ENCODE assay signal across 23 cellular contexts in genomic region chr16:70390774-70391173, GRCh38. TPM values are rescaled to one million over a fixed set of nuclear protein-coding genes. Genes with fewer than 3 reads are reported as not detected.
DNase-seq lines count a peak whose midpoint lies in the region; ATAC-seq and TF ChIP-seq lines count a peak whose summit lies in the region.
"Had no signal": no experiment of that assay in that cellular context is flagged by ENCODE, and none has a peak within 500 bp of the region (broad histone marks: within the 10 kb centered on the region; RNA-seq: fewer than 3 reads in every experiment).

No MANE protein-coding gene starts in this region.

- H3K4me3 Mint-ChIP-seq in activated CD4-positive, alpha-beta T cell treated with anti-CD3 and anti-CD28 coated beads, Interleukin-2, amount 10 ng/mL, durations not matched to agents 7 days and 5 days: no peak overlapping the region
- H3K4me3 Mint-ChIP-seq: activated CD4-positive, alpha-beta T cell treated with anti-CD3 and anti-CD28 coated beads for 36 hours; activated T-cell treated with anti-CD3 and anti-CD28 coated beads, Interleukin-2, amount 50 U/mL, for 4 hours had no signal

- intact Hi-C loops in psoas muscle (cut with DNase I): loop anchor here (5.0 kb wide), 4 partner anchors 37 to 257 kb away; partner anchors contain the start of gene IL34 (in 1 of the 2)

- H3K27ac ChIP-seq in HEK293 (ENCODE audit: extremely low read depth, low read depth, low read length) (no peak overlapping the region), WERI-Rb-1 (peak overlapping the region; percentile 71), foreskin keratinocyte (no peak overlapping the region), psoas muscle (peak overlapping the region; percentile 80)
- H3K27ac ChIP-seq: adrenal gland, colonic mucosa, SJSA1, testis had no signal

- no peak for TF ChIP-seq CTCF in HEK293 (tag by site-specific recombination; IDR thresholded peaks at IDR 0.05)
- TF ChIP-seq CTCF in WERI-Rb-1 (IDR thresholded peaks at IDR 0.05; ENCODE audit: low read depth, low read length): no peak
- no peak for TF ChIP-seq CTCF in foreskin keratinocyte (conservative IDR thresholded peaks at IDR 0.05)
- no peak for TF ChIP-seq CTCF in psoas muscle (IDR thresholded peaks at IDR 0.05)

- 94 to 95% (median 94%) methylated on average over 5 of the region's 5 CpGs for WGBS in psoas muscle, 3 donors

- no peak overlapping the region for H3K27ac Mint-ChIP-seq in activated CD4-positive, alpha-beta T cell treated with anti-CD3 and anti-CD28 coated beads, Interleukin-2, amount 10 ng/mL, durations not matched to agents 7 days and 5 days
- H3K27ac Mint-ChIP-seq: activated CD4-positive, alpha-beta T cell treated with anti-CD3 and anti-CD28 coated beads for 36 hours had no signal

- CTCF ChIA-PET in HEK293 (lab: Yijun Ruan, JAX): no interaction called here
- CTCF ChIA-PET in activated CD4-positive, alpha-beta T cell treated with anti-CD3 and anti-CD28 coated beads, Interleukin-2, amount 10 ng/mL, durations not matched to agents 7 days and 5 days (lab: Charles Lee): interaction anchor here (1.8 kb wide), 1 partner anchor 11 kb away, joined by 6 read pairs; no protein-coding TSS in a partner anchor

- no peak for DNase-seq in WERI-Rb-1
- peak; percentile 41 to 56 for DNase-seq in foreskin keratinocyte
- DNase-seq in psoas muscle: no peak
- no peak for DNase-seq in activated CD4-positive, alpha-beta T cell treated with anti-CD3 and anti-CD28 coated beads, Interleukin-2, amount 10 ng/mL, durations not matched to agents 7 days and 5 days
- DNase-seq: activated CD4-positive, alpha-beta T cell treated with anti-CD3 and anti-CD28 coated beads for 36 hours; activated T-cell treated with anti-CD3 and anti-CD28 coated beads, Interleukin-2, amount 50 U/mL, for 4 hours; adrenal gland; colonic mucosa; DND-41; H7; mesenchymal stem cell; NCI-H510A; nucleus accumbens; retina; stimulated activated CD4-positive, alpha-beta T cell treated with anti-CD3 and anti-CD28 coated beads, Interleukin-2, amount 100 ng/mL, for 24 hours; T-helper 1 cell; testis had no signal

- H3K36me3 ChIP-seq in HEK293 (ENCODE audit: control insufficient read depth in 2 of 2, insufficient read depth in 1 of 2, low read length in 2 of 2): peaks cover 0 to 55% of the 10 kb centered on the region in 2 experiments; a peak in 2 of 3 replicates
- peaks cover 82% of the 10 kb centered on the region for H3K36me3 ChIP-seq in WERI-Rb-1
- peaks cover 0 to 27% of the 10 kb centered on the region in 2 donors for H3K36me3 ChIP-seq in psoas muscle (ENCODE audit: insufficient read depth in 1 of 2, low read depth in 1 of 2)
- H3K36me3 ChIP-seq: colonic mucosa had no signal

- H3K27me3 ChIP-seq in WERI-Rb-1 (ENCODE audit: insufficient read depth, low read depth, severe bottlenecking) (no peaks in the 10 kb centered on the region), foreskin keratinocyte (no peaks in the 10 kb centered on the region), psoas muscle (ENCODE audit: insufficient read depth in 3 of 3, low read length in 2 of 3) (no peaks in the 10 kb centered on the region)
- H3K27me3 ChIP-seq: adrenal gland, colonic mucosa, SJSA1, testis had no signal

- peaks cover 3% of the 10 kb centered on the region for H3K36me3 Mint-ChIP-seq in activated CD4-positive, alpha-beta T cell treated with anti-CD3 and anti-CD28 coated beads, Interleukin-2, amount 10 ng/mL, durations not matched to agents 7 days and 5 days (ENCODE audit: low read depth)

- no peaks in the 10 kb centered on the region for H3K9me3 Mint-ChIP-seq in activated CD4-positive, alpha-beta T cell treated with anti-CD3 and anti-CD28 coated beads, Interleukin-2, amount 10 ng/mL, durations not matched to agents 7 days and 5 days
- H3K9me3 Mint-ChIP-seq: activated T-cell treated with anti-CD3 and anti-CD28 coated beads, Interleukin-2, amount 50 U/mL, for 4 hours had no signal

- POLR2A ChIA-PET in HEK293 (lab: Yijun Ruan, JAX): no interaction called here
- POLR2A ChIA-PET in activated CD4-positive, alpha-beta T cell treated with anti-CD3 and anti-CD28 coated beads, Interleukin-2, amount 10 ng/mL, durations not matched to agents 7 days and 5 days (lab: Charles Lee): interaction anchor here (0.9 kb wide), 1 partner anchor 9 kb away, joined by 7 read pairs; no protein-coding TSS in a partner anchor

- H3K4me1 ChIP-seq in HEK293 (ENCODE audit: control insufficient read depth, insufficient read depth, low read length) (no peaks in the 10 kb centered on the region), foreskin keratinocyte (peaks cover 15% of the 10 kb centered on the region), psoas muscle (peaks cover 29% of the 10 kb centered on the region)

- H3K4me1 Mint-ChIP-seq in activated CD4-positive, alpha-beta T cell treated with anti-CD3 and anti-CD28 coated beads, Interleukin-2, amount 10 ng/mL, durations not matched to agents 7 days and 5 days: no peaks in the 10 kb centered on the region

- H3K4me3 ChIP-seq in HEK293 (ENCODE audit: low read depth, low read length) (no peak overlapping the region), WERI-Rb-1 (ENCODE audit: low read depth, low read length) (no peak overlapping the region), psoas muscle (no peak overlapping the region)
- H3K4me3 ChIP-seq: adrenal gland, colonic mucosa, SJSA1, smooth muscle cell, testis had no signal

- H3K9me3 ChIP-seq in HEK293 (ENCODE audit: control insufficient read depth, insufficient read depth, low read depth, low read length) (no peaks in the 10 kb centered on the region), WERI-Rb-1 (ENCODE audit: severe bottlenecking) (no peaks in the 10 kb centered on the region), psoas muscle (no peaks in the 10 kb centered on the region)
- H3K9me3 ChIP-seq: adrenal gland, colonic mucosa, SJSA1, testis had no signal

- ATAC-seq in foreskin keratinocyte: peak; percentile 54
- no peak for ATAC-seq in psoas muscle
- no peak for ATAC-seq in HG03095 (IDR thresholded peaks at IDR 0.05; ENCODE audit: unreplicated experiment)
- no peak for ATAC-seq in GM19023 (IDR thresholded peaks at IDR 0.05; ENCODE audit: unreplicated experiment)
- ATAC-seq in HG03457 (IDR thresholded peaks at IDR 0.05; ENCODE audit: unreplicated experiment): no peak
- ATAC-seq: activated CD4-positive, alpha-beta T cell treated with anti-CD3 and anti-CD28 coated beads for 36 hours; activated T-cell treated with anti-CD3 and anti-CD28 coated beads, Interleukin-2, amount 50 U/mL, for 4 hours had no signal

- H3K27me3 Mint-ChIP-seq in activated CD4-positive, alpha-beta T cell treated with anti-CD3 and anti-CD28 coated beads, Interleukin-2, amount 10 ng/mL, durations not matched to agents 7 days and 5 days: no peaks in the 10 kb centered on the region
- H3K27me3 Mint-ChIP-seq: activated CD4-positive, alpha-beta T cell treated with anti-CD3 and anti-CD28 coated beads for 36 hours had no signal

TF ChIP-seq in HEK293, 187 proteins besides CTCF, POLR2A, EP300 and RAD21:
- TF ChIP-seq SCRT1 (tag by site-specific recombination; IDR thresholded peaks at IDR 0.05; ENCODE audit: borderline replicate concordance) (0 out of 2 replicates have a peak, but pooled peaks have one; percentile 29), SP3 (tag by site-specific recombination; IDR thresholded peaks at IDR 0.05) (no peak), SCRT2 (tag by site-specific recombination; IDR thresholded peaks at IDR 0.05) (peak; percentile 53)

RNA-seq across cellular contexts. Expression of gene DDX19A, which starts 44.1 kb away (rescaled TPM):
- total RNA-seq in foreskin keratinocyte (37.4 and 41.0 TPM in 2 replicates), psoas muscle (10 to 100 TPM; 42.1 to 78.6 (median 54.2) TPM)
- polyA plus RNA-seq in foreskin keratinocyte (21.0 and 25.2 TPM in 2 replicates), psoas muscle (10 to 100 TPM; 36.4 to 73.0 (median 50.1) TPM)
- 10 to 100 TPM; 36.6 to 36.9 TPM for total RNA-seq in activated CD4-positive, alpha-beta T cell treated with anti-CD3 and anti-CD28 coated beads, Interleukin-2, amount 10 ng/mL, durations not matched to agents 7 days and 5 days

RNA-seq across cellular contexts. Expression of gene ST3GAL2, which starts 48.1 kb away (rescaled TPM):
- 12.3 and 12.5 TPM in 2 replicates for total RNA-seq in foreskin keratinocyte
- polyA plus RNA-seq in foreskin keratinocyte: 6.7 and 6.9 TPM in 2 replicates
- total RNA-seq in psoas muscle: 10 to 100 TPM; 16.8 to 33.0 (median 22.6) TPM
- 10 to 100 TPM in 1 of 3 donors, 1 to 10 TPM in 2; 7.0 to 19.8 (median 8.9) TPM for polyA plus RNA-seq in psoas muscle
- total RNA-seq in activated CD4-positive, alpha-beta T cell treated with anti-CD3 and anti-CD28 coated beads, Interleukin-2, amount 10 ng/mL, durations not matched to agents 7 days and 5 days: 10 to 100 TPM; 24.5 to 25.6 TPM

Comparison
In these comparisons a context has a peak if more than half of its experiments do, and no peak if none do; other contexts are left out.
1. H3K27ac ChIP-seq: peak in WERI-Rb-1 (single experiment) and psoas muscle (single experiment); none in HEK293 (single experiment) and foreskin keratinocyte (single experiment).
2. DNase-seq: peak in foreskin keratinocyte (2 of 2); none in WERI-Rb-1 (single experiment), psoas muscle (0 of 2) and activated CD4-positive, alpha-beta T cell treated with anti-CD3 and anti-CD28 coated beads, Interleukin-2, amount 10 ng/mL, durations not matched to agents 7 days and 5 days (single experiment).